8 cellular contexts compared by ENCODE assay signal in genomic region chr14:39266871-39267591, GRCh38. TPM values are rescaled to one million over a fixed set of nuclear protein-coding genes. Genes with fewer than 3 reads are reported as not detected.
A peak's percentile ranks its signal among the peaks of the same experiment; 100 is the strongest.
DNase-seq lines count a peak whose midpoint lies in the region; ATAC-seq and TF ChIP-seq lines count a peak whose summit lies in the region.

No MANE protein-coding gene starts in this region.

- H3K4me3 Mint-ChIP-seq in activated B cell treated with CpG ODN at 0.5 μM for 24 hours: peak overlapping the region; percentile 96

- H3K4me3 ChIP-seq in AG04450 (ENCODE audit: low read depth, low read length) (peak overlapping the region; percentile 95), cardiac fibroblast (replicated peaks in 1 of 2; ENCODE audit: low read depth in 2 of 2, low read length in 2 of 2) (peak overlapping the region; percentile 80 to 90)

- no peak for TF ChIP-seq CTCF in AG04450 (IDR thresholded peaks at IDR 0.05; ENCODE audit: low read depth, low read length)
- no peak for TF ChIP-seq CTCF in activated B cell treated with CpG ODN at 0.5 μM for 24 hours (IDR thresholded peaks at IDR 0.05)
- no peak for TF ChIP-seq CTCF in cardiac fibroblast (IDR thresholded peaks at IDR 0.05; ENCODE audit: low read depth, low read length)

- POLR2A ChIA-PET in AG04450 (lab: Yijun Ruan, JAX): interaction anchor here (0.7 to 3.1 kb wide), 10 partner anchors 27 to 165 kb away, joined by 3 to 28 read pairs (median 4); partner anchors contain the start of genes FBXO33, GEMIN2, PNN and SEC23A
- POLR2A ChIA-PET in activated B cell treated with CpG ODN at 0.5 μM for 24 hours (lab: Charles Lee): interaction anchor here (0.9 to 5.2 kb wide), 15 partner anchors 9 to 206 kb away, joined by 3 to 87 read pairs (median 5); partner anchors contain the start of genes FBXO33, GEMIN2, PNN and SEC23A

- H3K9me3 Mint-ChIP-seq in activated B cell treated with CpG ODN at 0.5 μM for 24 hours: no peaks in the 10 kb centered on the region

- H3K27me3 ChIP-seq in AG04450 (ENCODE audit: control insufficient read depth, insufficient read depth, low read length): no peaks in the 10 kb centered on the region

- ATAC-seq in GM18858 (IDR thresholded peaks at IDR 0.05; ENCODE audit: unreplicated experiment) (peak; percentile 57), HG03064 (IDR thresholded peaks at IDR 0.05; ENCODE audit: low read depth, unreplicated experiment) (peak; percentile 81), activated B cell treated with CpG ODN at 0.5 μM for 24 hours (ENCODE audit: low read depth) (peak; percentile 84)

- intact Hi-C loops in activated B cell treated with CpG ODN at 0.5 μM for 24 hours (cut with micrococcal nuclease): loop anchor here (1.0 to 2.0 kb wide), 5 partner anchors 36 to 165 kb away; partner anchors contain the start of genes FBXO33, PNN, SEC23A and TRAPPC6B

- DNase-seq in AG04450 (ENCODE audit: low read depth, low spot score) (peak; percentile 51), NCI-H2227 (lab: John Stamatoyannopoulos, UW; ENCODE audit: unreplicated experiment) (peak; percentile 79), activated B cell treated with CpG ODN at 0.5 μM for 24 hours (peak; percentile 81), cardiac fibroblast (ENCODE audit: low read depth in 2 of 2) (peak; percentile 86 to 89), islet precursor cell (peak; percentile 92)
- peak; percentile 30 to 61 (median 37) for DNase-seq in stimulated activated CD4-positive, alpha-beta T cell treated with anti-CD3 and anti-CD28 coated beads, Interleukin-12 subunit alpha, Interleukin-12 subunit beta, amount 100 ng/mL, for 48 hours (ENCODE audit: low read depth in 2 of 3, low spot score in 1 of 3)

- H3K27ac Mint-ChIP-seq in activated B cell treated with CpG ODN at 0.5 μM for 24 hours: peak overlapping the region; percentile 99

- no peaks in the 10 kb centered on the region for H3K27me3 Mint-ChIP-seq in activated B cell treated with CpG ODN at 0.5 μM for 24 hours

- H3K27ac ChIP-seq in AG04450 (ENCODE audit: low read depth, low read length): peak overlapping the region; percentile 99

- H3K4me1 Mint-ChIP-seq in activated B cell treated with CpG ODN at 0.5 μM for 24 hours: peaks cover 53% of the 10 kb centered on the region

- H3K36me3 Mint-ChIP-seq in activated B cell treated with CpG ODN at 0.5 μM for 24 hours (ENCODE audit: low read depth): peaks cover 18% of the 10 kb centered on the region

- CTCF ChIA-PET in AG04450 (lab: Charles Lee) (interaction anchor here (0.7 kb wide), 1 partner anchor 50 kb away, joined by 3 read pairs; no protein-coding TSS in a partner anchor), activated B cell treated with CpG ODN at 0.5 μM for 24 hours (lab: Charles Lee) (interaction anchor here (1.2 kb wide), 1 partner anchor 165 kb away, joined by 3 read pairs; the partner anchor contains the start of gene FBXO33)

- peaks cover 4% of the 10 kb centered on the region for H3K9me3 ChIP-seq in AG04450 (ENCODE audit: control insufficient read depth, insufficient read depth, low read length)

RNA-seq across cellular contexts. Expression of gene MIA2, which starts 33.3 kb away (rescaled TPM):
- polyA plus RNA-seq in AG04450 (2011; rRNA removed): 11.6 and 16.5 TPM in 2 replicates
- polyA minus RNA-seq in AG04450 (2011; rRNA and poly(A)+ RNA removed): 7.4 and 8.8 TPM in 2 replicates
- 22.6 and 27.1 TPM in 2 replicates for total RNA-seq in activated B cell treated with CpG ODN at 0.5 μM for 24 hours

Comparison
In these comparisons a context has a peak if more than half of its experiments do, and no peak if none do; other contexts are left out.
1. Peak in every context shown above with its lines: DNase-seq, ATAC-seq, H3K4me3 ChIP-seq and H3K27ac ChIP-seq.
2. DNase-seq: peak in every context shown above with its lines; median percentile 92 in islet precursor cell; 88 in cardiac fibroblast; 81 in activated B cell treated with CpG ODN at 0.5 μM for 24 hours; 79 in NCI-H2227; 51 in AG04450; 37 in stimulated activated CD4-positive, alpha-beta T cell treated with anti-CD3 and anti-CD28 coated beads, Interleukin-12 subunit alpha, Interleukin-12 subunit beta, amount 100 ng/mL, for 48 hours.